8 cellular contexts compared by ENCODE assay signal in genomic region chr10:6052247-6053221, GRCh38. TPM values are rescaled to one million over a fixed set of nuclear protein-coding genes. Genes with fewer than 3 reads are reported as not detected.
DNase-seq lines count a peak whose midpoint lies in the region; ATAC-seq and TF ChIP-seq lines count a peak whose summit lies in the region.

No MANE protein-coding gene starts in this region.

- H3K27me3 ChIP-seq in upper lobe of right lung, result no peaks in the 10 kb centered on the region

- intact Hi-C loops in mucosa of descending colon (cut with DNase I, micrococcal nuclease) (no loop called here), upper lobe of right lung (cut with DNase I) (no loop called here)

- ATAC-seq in GM18498 (IDR thresholded peaks at IDR 0.05; ENCODE audit: unreplicated experiment), result peak; percentile 33
- ATAC-seq in HG03469 (IDR thresholded peaks at IDR 0.05; ENCODE audit: unreplicated experiment), result peak; percentile 17
- ATAC-seq in mucosa of descending colon, result peak; percentile 25
- no peak for ATAC-seq in upper lobe of right lung
- no peak for ATAC-seq in GM21723 (IDR thresholded peaks at IDR 0.05; ENCODE audit: unreplicated experiment)

- TF ChIP-seq CTCF in mucosa of descending colon (IDR thresholded peaks at IDR 0.05) (no peak), upper lobe of right lung (IDR thresholded peaks at IDR 0.05) (no peak), GM13976 (IDR thresholded peaks at IDR 0.05; ENCODE audit: borderline replicate concordance, control extremely low read depth, extremely low read depth, insufficient read depth, missing control alignments) (no peak)

- H3K4me1 ChIP-seq in mucosa of descending colon (ENCODE audit: low read depth) (peaks cover 15% of the 10 kb centered on the region), upper lobe of right lung (peaks cover 37% of the 10 kb centered on the region)

- DNase-seq in activated T-cell treated with anti-CD3 and anti-CD28 coated beads for 48 hours (ENCODE audit: low read depth), result peak; percentile 75
- peak; percentile 35 to 57 (median 37) for DNase-seq in mucosa of descending colon
- DNase-seq in upper lobe of right lung, result no peak
- DNase-seq in iPS-NIHi11 (ENCODE audit: low spot score), result no peak
- DNase-seq in GM13976 (ENCODE audit: low spot score), result no peak

- in situ Hi-C loops in GM13976 (cut with MboI; ENCODE audit: low sequenced_read_pairs, unreplicated experiment), result no loop called here

- H3K4me3 ChIP-seq in mucosa of descending colon, result no peak overlapping the region
- H3K4me3 ChIP-seq in upper lobe of right lung, result no peak overlapping the region

- peak overlapping the region; percentile 59 for H3K27ac ChIP-seq in upper lobe of right lung

- H3K36me3 ChIP-seq in mucosa of descending colon (ENCODE audit: low read depth) (no peaks in the 10 kb centered on the region), upper lobe of right lung (no peaks in the 10 kb centered on the region)

- H3K9me3 ChIP-seq in mucosa of descending colon (no peaks in the 10 kb centered on the region), upper lobe of right lung (no peaks in the 10 kb centered on the region)

RNA-seq across cellular contexts. Expression of gene IL2RA, which starts 9.6 kb away (rescaled TPM):
- total RNA-seq in mucosa of descending colon (1 to 10 TPM; 1.2 to 3.7 (median 2.1) TPM), upper lobe of right lung (4.3 TPM)

RNA-seq across cellular contexts. Expression of gene RBM17, which starts 36.3 kb away (rescaled TPM):
- 100 to 1,000 TPM in 1 of 3 donors, 10 to 100 TPM in 2; 87.4 to 100 (median 90.8) TPM for total RNA-seq in mucosa of descending colon
- 92.5 TPM for total RNA-seq in upper lobe of right lung

Comparison
In these comparisons a context has a peak if more than half of its experiments do, and no peak if none do; other contexts are left out.
1. ATAC-seq: peak in GM18498 (single experiment), HG03469 (single experiment) and mucosa of descending colon (single experiment); none in upper lobe of right lung (single experiment) and GM21723 (single experiment).
2. DNase-seq: peak in activated T-cell treated with anti-CD3 and anti-CD28 coated beads for 48 hours (single experiment) and mucosa of descending colon (3 of 3); none in upper lobe of right lung (single experiment), iPS-NIHi11 (single experiment) and GM13976 (single experiment).